Comparison of ENCODE assay signal across 8 cellular contexts in genomic region chr12:96719671-96720362, GRCh38.
DNase-seq lines count a peak whose midpoint lies in the region; ATAC-seq and TF ChIP-seq lines count a peak whose summit lies in the region.

No MANE protein-coding gene starts in this region.

- H3K27ac Mint-ChIP-seq in activated B cell treated with CpG ODN at 0.5 μM for 24 hours, result peak overlapping the region; percentile 36

- peak overlapping the region; percentile 22 for H3K27ac ChIP-seq in left ventricle myocardium inferior (replicated peaks)
- no peak overlapping the region for H3K27ac ChIP-seq in thoracic aorta

- TF ChIP-seq POLR2A in NB4 (IDR thresholded peaks at IDR 0.05; ENCODE audit: extremely low read depth, insufficient read length), result no peak

- no peaks in the 10 kb centered on the region for H3K27me3 Mint-ChIP-seq in activated B cell treated with CpG ODN at 0.5 μM for 24 hours

- no peaks in the 10 kb centered on the region for H3K36me3 ChIP-seq in left ventricle myocardium inferior
- no peaks in the 10 kb centered on the region for H3K36me3 ChIP-seq in thoracic aorta

- no peaks in the 10 kb centered on the region for H3K9me3 Mint-ChIP-seq in activated B cell treated with CpG ODN at 0.5 μM for 24 hours

- H3K4me3 ChIP-seq in left ventricle myocardium inferior (peak overlapping the region; percentile 56), NB4 (ENCODE audit: low read depth, low read length) (peak overlapping the region; percentile 69), thoracic aorta (peak overlapping the region; percentile 60)

- TF ChIP-seq CTCF in left ventricle myocardium inferior (IDR thresholded peaks at IDR 0.05; ENCODE audit: borderline replicate concordance) (no peak), NB4 (IDR thresholded peaks at IDR 0.05; ENCODE audit: low read depth, low read length) (no peak), activated B cell treated with CpG ODN at 0.5 μM for 24 hours (IDR thresholded peaks at IDR 0.05) (no peak), thoracic aorta (IDR thresholded peaks at IDR 0.05) (no peak)

- POLR2A ChIA-PET in activated B cell treated with CpG ODN at 0.5 μM for 24 hours (lab: Charles Lee), result no interaction called here

- no peaks in the 10 kb centered on the region for H3K9me3 ChIP-seq in left ventricle myocardium inferior (replicated peaks)
- no peaks in the 10 kb centered on the region for H3K9me3 ChIP-seq in thoracic aorta

- H3K27me3 ChIP-seq in left ventricle myocardium inferior (ENCODE audit: low read depth), result no peaks in the 10 kb centered on the region
- H3K27me3 ChIP-seq in thoracic aorta (replicated peaks; ENCODE audit: insufficient read depth), result no peaks in the 10 kb centered on the region

- DNase-seq in left ventricle myocardium inferior (no peak), left ventricle myocardium superior (no peak), NB4 (ENCODE audit: low read depth) (peak; percentile 62), activated B cell treated with CpG ODN at 0.5 μM for 24 hours (no peak), inferior parietal cortex (ENCODE audit: extremely low spot score) (peak; percentile 3), thoracic aorta (ENCODE audit: low spot score) (no peak)
- DNase-seq in activated CD8-positive, alpha-beta memory T cell treated with anti-CD3 and anti-CD28 coated beads for 24 hours, result no peak

- H3K4me3 Mint-ChIP-seq in activated B cell treated with CpG ODN at 0.5 μM for 24 hours, result peak overlapping the region; percentile 77

- ATAC-seq in left ventricle myocardium superior, result no peak
- peak; percentile 95 for ATAC-seq in HG02623 (IDR thresholded peaks at IDR 0.05; ENCODE audit: unreplicated experiment)
- ATAC-seq in activated B cell treated with CpG ODN at 0.5 μM for 24 hours (ENCODE audit: low read depth), result peak; percentile 34
- ATAC-seq in thoracic aorta (ENCODE audit: insufficient number of reproducible peaks, low FRiP score, low read depth), result no peak

- CTCF ChIA-PET in activated B cell treated with CpG ODN at 0.5 μM for 24 hours (lab: Charles Lee), result no interaction called here

- intact Hi-C loops in left ventricle myocardium inferior (cut with micrococcal nuclease) (no loop called here), left ventricle myocardium superior (cut with micrococcal nuclease) (no loop called here), activated B cell treated with CpG ODN at 0.5 μM for 24 hours (cut with micrococcal nuclease) (no loop called here)

- peaks cover 6% of the 10 kb centered on the region for H3K4me1 Mint-ChIP-seq in activated B cell treated with CpG ODN at 0.5 μM for 24 hours

- H3K36me3 Mint-ChIP-seq in activated B cell treated with CpG ODN at 0.5 μM for 24 hours (ENCODE audit: low read depth), result no peaks in the 10 kb centered on the region

- H3K4me1 ChIP-seq in left ventricle myocardium inferior (no peaks in the 10 kb centered on the region), thoracic aorta (ENCODE audit: control insufficient read depth in 1 of 2, low read depth in 2 of 2) (no peaks in the 10 kb centered on the region)

Comparison
In these comparisons a context has a peak if more than half of its experiments do, and no peak if none do; other contexts are left out.
1. DNase-seq: peak in NB4 (single experiment) and inferior parietal cortex (single experiment); none in left ventricle myocardium inferior (single experiment), left ventricle myocardium superior (single experiment), activated B cell treated with CpG ODN at 0.5 μM for 24 hours (single experiment), thoracic aorta (single experiment) and activated CD8-positive, alpha-beta memory T cell treated with anti-CD3 and anti-CD28 coated beads for 24 hours (single experiment).
2. ATAC-seq: peak in HG02623 (single experiment) and activated B cell treated with CpG ODN at 0.5 μM for 24 hours (single experiment); none in left ventricle myocardium superior (single experiment) and thoracic aorta (single experiment).
3. Peak in every context shown above with its lines, with median percentiles within 50 percentile points of each other: H3K4me3 ChIP-seq.